ENCODE assay signal across 12 cellular contexts in the genomic region with DNA sequence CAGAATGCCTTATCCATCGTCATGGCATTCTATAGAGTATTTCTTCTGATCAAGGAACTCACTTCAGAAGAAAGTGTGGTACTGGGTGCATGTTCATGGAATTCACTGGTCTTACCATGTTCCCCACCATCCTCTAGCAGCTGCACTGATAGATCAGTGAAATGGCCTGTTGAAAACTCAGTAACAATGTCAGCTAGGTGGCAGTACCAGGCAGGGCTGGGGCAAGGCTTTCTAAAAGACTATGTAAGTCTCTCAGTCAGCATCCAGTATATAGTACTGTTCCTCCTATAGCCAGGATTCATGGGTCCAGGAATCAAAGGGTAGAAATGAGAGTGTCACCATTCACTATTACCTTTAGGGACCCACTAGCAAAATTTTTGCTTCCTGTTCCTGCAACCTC. TPM values are rescaled to one million over a fixed set of nuclear protein-coding genes. Genes with fewer than 3 reads are reported as not detected.
DNase-seq lines count a peak whose midpoint lies in the region; ATAC-seq and TF ChIP-seq lines count a peak whose summit lies in the region.
"Had no signal": no experiment of that assay in that cellular context is flagged by ENCODE, and none has a peak within 500 bp of the region (broad histone marks: within the 10 kb centered on the region; RNA-seq: fewer than 3 reads in every experiment).

No MANE protein-coding gene starts in this region.

- no peaks in the 10 kb centered on the region for H3K9me3 ChIP-seq in A673 (ENCODE audit: low read depth, low read length, poor library complexity, severe bottlenecking)
- H3K9me3 ChIP-seq in HCT116 (ENCODE audit: control insufficient read depth in 1 of 2, insufficient read depth in 1 of 2, low read depth in 1 of 2, low read length in 2 of 2), result no peaks in the 10 kb centered on the region
- H3K9me3 ChIP-seq: neutrophil had no signal

- CTCF ChIA-PET in A673 (lab: Charles Lee) (interaction anchor here (0.6 kb wide), 3 partner anchors 431 to 623 kb away, joined by 3 to 7 read pairs (median 3); no protein-coding TSS in a partner anchor), HCT116 (lab: Charles Lee) (no interaction called here), RWPE1 (lab: Yijun Ruan, JAX) (no interaction called here)
- CTCF ChIA-PET in activated CD8-positive, alpha-beta T cell treated with anti-CD3 and anti-CD28 coated beads for 36 hours (lab: Charles Lee), result interaction anchor here (1.1 kb wide), 1 partner anchor 120 kb away, joined by 6 read pairs; no protein-coding TSS in a partner anchor

- H3K9me2 ChIP-seq in HCT116 (ENCODE audit: insufficient read depth), result no peaks in the 10 kb centered on the region

- in situ Hi-C loops in astrocyte of the spinal cord (cut with HindIII; ENCODE audit: low sequenced_read_pairs), result no loop called here

- BruUV-seq in A673 (replicated peaks; lab: Mats Ljungman, UMichigan) (no TSS peak), HCT116 (replicated peaks; lab: Mats Ljungman, UMichigan) (no TSS peak)

- H3K27me3 Mint-ChIP-seq in activated CD8-positive, alpha-beta T cell treated with anti-CD3 and anti-CD28 coated beads for 36 hours, result peaks cover 1% of the 10 kb centered on the region
- H3K27me3 Mint-ChIP-seq: activated CD4-positive, alpha-beta T cell treated with anti-CD3 and anti-CD28 coated beads, Interleukin-2, amount 10 ng/mL, durations not matched to agents 7 days and 5 days had no signal

- H3K4me2 ChIP-seq in HCT116 (ENCODE audit: low read length), result no peak overlapping the region

- peaks cover 3% of the 10 kb centered on the region for H3K4me1 Mint-ChIP-seq in activated CD8-positive, alpha-beta T cell treated with anti-CD3 and anti-CD28 coated beads for 36 hours (ENCODE audit: low read depth)

- no peak overlapping the region for H3K4me3 Mint-ChIP-seq in activated CD8-positive, alpha-beta T cell treated with anti-CD3 and anti-CD28 coated beads for 36 hours
- H3K4me3 Mint-ChIP-seq: activated CD4-positive, alpha-beta T cell treated with anti-CD3 and anti-CD28 coated beads, Interleukin-2, amount 10 ng/mL, durations not matched to agents 7 days and 5 days had no signal

- H3K79me2 ChIP-seq in HCT116 (ENCODE audit: insufficient read depth, low read length), result no peaks in the 10 kb centered on the region

- H3K4me1 ChIP-seq in A673 (ENCODE audit: insufficient read depth, low read length, poor library complexity, severe bottlenecking), result no peaks in the 10 kb centered on the region
- no peaks in the 10 kb centered on the region for H3K4me1 ChIP-seq in HCT116 (ENCODE audit: control insufficient read depth in 1 of 2, insufficient read depth in 2 of 2, low read length in 2 of 2)

- H3K9ac ChIP-seq in HCT116 (ENCODE audit: low read length), result no peak overlapping the region

- RAD21 ChIA-PET in HCT116 (lab: Charles Lee; ENCODE audit: low non-redundant PET in 1 of 2, low total read pairs in 2 of 2, uncharacterized antibody in 2 of 2, unreplicated experiment in 2 of 2), result no interaction called here

- no peak overlapping the region for H3K27ac Mint-ChIP-seq in activated CD8-positive, alpha-beta T cell treated with anti-CD3 and anti-CD28 coated beads for 36 hours
- H3K27ac Mint-ChIP-seq: activated CD4-positive, alpha-beta T cell treated with anti-CD3 and anti-CD28 coated beads, Interleukin-2, amount 10 ng/mL, durations not matched to agents 7 days and 5 days had no signal

- intact Hi-C loops in A673 (cut with micrococcal nuclease; ENCODE audit: unreplicated experiment), result loop anchor here (5.0 to 10.0 kb wide), 3 partner anchors 117 to 619 kb away; no protein-coding TSS in a partner anchor
- intact Hi-C loops in HCT116 (cut with micrococcal nuclease), result loop anchor here (10.0 kb wide), 1 partner anchor 201 kb away; no protein-coding TSS in a partner anchor
- intact Hi-C loops in activated CD8-positive, alpha-beta T cell treated with anti-CD3 and anti-CD28 coated beads for 36 hours (cut with micrococcal nuclease), result no loop called here

- DNase-seq in A673 (ENCODE audit: low spot score) (peak; percentile 72), HCT116 (ENCODE audit: low read depth, low spot score) (no peak), astrocyte of the spinal cord (ENCODE audit: low read depth, low spot score) (peak; percentile 36), inferior parietal cortex (ENCODE audit: extremely low spot score) (peak; percentile 8), RWPE1 (ENCODE audit: low spot score) (no peak)
- no peak for DNase-seq in activated CD8-positive, alpha-beta T cell treated with anti-CD3 and anti-CD28 coated beads for 36 hours
- DNase-seq: activated CD4-positive, alpha-beta T cell treated with anti-CD3 and anti-CD28 coated beads, Interleukin-2, amount 10 ng/mL, durations not matched to agents 7 days and 5 days; NCI-H1092 had no signal

- no peaks in the 10 kb centered on the region for H3K36me3 Mint-ChIP-seq in activated CD8-positive, alpha-beta T cell treated with anti-CD3 and anti-CD28 coated beads for 36 hours (ENCODE audit: low read depth)

- H3K4me3 ChIP-seq in A673 (ENCODE audit: low read depth, low read length, poor library complexity, severe bottlenecking) (no peak overlapping the region), HCT116 (replicated peaks in 1 of 2; ENCODE audit: low read depth in 1 of 2, low read length in 2 of 2) (no peak overlapping the region), astrocyte of the spinal cord (ENCODE audit: low read depth, low read length) (no peak overlapping the region)

- TF ChIP-seq CTCF in A673 (conservative IDR thresholded peaks at IDR 0.05; ENCODE audit: low read depth, low read length), result peak; percentile 64
- TF ChIP-seq CTCF in HCT116 (IDR thresholded peaks at IDR 0.05 in 2 of 3, conservative IDR thresholded peaks at IDR 0.05 in 1 of 3; ENCODE audit: borderline replicate concordance in 1 of 3, insufficient read depth in 1 of 3, low read depth in 2 of 3, low read length in 2 of 3), result peak; percentile 19 to 27 (median 20); a peak in 4 of 6 replicates
- TF ChIP-seq CTCF in astrocyte of the spinal cord (IDR thresholded peaks at IDR 0.05; ENCODE audit: low read depth, low read length), result peak; percentile 47
- no peak for TF ChIP-seq CTCF in RWPE1 (conservative IDR thresholded peaks at IDR 0.05; ENCODE audit: low read depth)
- no peak for TF ChIP-seq CTCF in activated CD8-positive, alpha-beta T cell treated with anti-CD3 and anti-CD28 coated beads for 36 hours (IDR thresholded peaks at IDR 0.05)

- H3K27ac ChIP-seq in A673 (ENCODE audit: low read depth, low read length, poor library complexity, severe bottlenecking) (no peak overlapping the region), HCT116 (ENCODE audit: low read depth, low read length) (no peak overlapping the region), RWPE1 (no peak overlapping the region)
- H3K27ac ChIP-seq: C4-2B, neutrophil had no signal

- no peak for TF ChIP-seq POLR2A in HCT116 (IDR thresholded peaks at IDR 0.05; ENCODE audit: borderline replicate concordance, extremely low read depth, insufficient read depth, insufficient read length)

- TF ChIP-seq RAD21 in HCT116 (IDR thresholded peaks at IDR 0.05; ENCODE audit: low read depth), result peak; percentile 50

- ATAC-seq in HCT116, result no peak; the same call in 1 of the 2 replicates
- no peak for ATAC-seq in HG03108 (IDR thresholded peaks at IDR 0.05; ENCODE audit: unreplicated experiment)
- no peak for ATAC-seq in activated CD8-positive, alpha-beta T cell treated with anti-CD3 and anti-CD28 coated beads for 36 hours
- no peak for ATAC-seq in GM18517 (IDR thresholded peaks at IDR 0.05; ENCODE audit: unreplicated experiment)

- no peaks in the 10 kb centered on the region for H3K9me3 Mint-ChIP-seq in activated CD8-positive, alpha-beta T cell treated with anti-CD3 and anti-CD28 coated beads for 36 hours
- H3K9me3 Mint-ChIP-seq: activated CD4-positive, alpha-beta T cell treated with anti-CD3 and anti-CD28 coated beads, Interleukin-2, amount 10 ng/mL, durations not matched to agents 7 days and 5 days had no signal

- no peaks in the 10 kb centered on the region for H3K36me3 ChIP-seq in A673 (ENCODE audit: insufficient read depth, low read length, poor library complexity, severe bottlenecking)
- no peaks in the 10 kb centered on the region for H3K36me3 ChIP-seq in HCT116 (ENCODE audit: control insufficient read depth in 1 of 2, insufficient read depth in 2 of 2, low read length in 2 of 2)
- H3K36me3 ChIP-seq: neutrophil had no signal

- no peaks in the 10 kb centered on the region for H3K27me3 ChIP-seq in A673 (replicated peaks; ENCODE audit: insufficient read depth, low read depth, low read length, poor library complexity)
- H3K27me3 ChIP-seq in HCT116 (ENCODE audit: insufficient read depth, low read length), result peaks cover 5% of the 10 kb centered on the region
- H3K27me3 ChIP-seq: neutrophil had no signal

- no peaks in the 10 kb centered on the region for H4K20me1 ChIP-seq in HCT116 (ENCODE audit: insufficient read depth)

- POLR2A ChIA-PET in A673 (lab: Charles Lee; ENCODE audit: low non-redundant PET) (no interaction called here), HCT116 (lab: Charles Lee) (no interaction called here), RWPE1 (lab: Yijun Ruan, JAX; ENCODE audit: low non-redundant PET) (no interaction called here)
- POLR2A ChIA-PET in activated CD8-positive, alpha-beta T cell treated with anti-CD3 and anti-CD28 coated beads for 36 hours (lab: Charles Lee), result no interaction called here

- no peak overlapping the region for H2AFZ ChIP-seq in HCT116 (ENCODE audit: low read depth, low read length, poor library complexity, severe bottlenecking)

TF ChIP-seq in HCT116, 20 proteins besides CTCF, POLR2A, EP300 and RAD21:
- TF ChIP-seq FOSL1 (IDR thresholded peaks at IDR 0.05; ENCODE audit: low read depth) (no peak), CBX3 (IDR thresholded peaks at IDR 0.05; ENCODE audit: low read depth) (no peak)

RNA-seq across cellular contexts. Expression of a gene that starts 15.8 kb away (rescaled TPM):
- total RNA-seq in A673 (2021) (45.1 and 47.4 TPM in 2 replicates), HCT116 (2021; ENCODE audit: unreplicated experiment) (0.12 TPM)
- polyA plus RNA-seq in HCT116 (2012), result 0.54 TPM in 1 of 2 replicates, not detected in the other
- total RNA-seq in activated CD8-positive, alpha-beta T cell treated with anti-CD3 and anti-CD28 coated beads for 36 hours, result not detected
- total RNA-seq: activated CD4-positive, alpha-beta T cell treated with anti-CD3 and anti-CD28 coated beads, Interleukin-2, amount 10 ng/mL, durations not matched to agents 7 days and 5 days had no signal

Comparison
In these comparisons a context has a peak if more than half of its experiments do, and no peak if none do; other contexts are left out.
1. DNase-seq: peak in A673 (single experiment), astrocyte of the spinal cord (single experiment) and inferior parietal cortex (single experiment); none in HCT116 (single experiment), RWPE1 (single experiment) and activated CD8-positive, alpha-beta T cell treated with anti-CD3 and anti-CD28 coated beads for 36 hours (single experiment).
2. CTCF ChIP-seq: peak in A673 (single experiment), HCT116 (3 of 3) and astrocyte of the spinal cord (single experiment); none in RWPE1 (single experiment) and activated CD8-positive, alpha-beta T cell treated with anti-CD3 and anti-CD28 coated beads for 36 hours (single experiment).
3. RNA of a gene that starts 15.8 kb away (total RNA-seq): 45.1 to 47.4 TPM in A673; 0.12 TPM in HCT116 (single experiment) and not detected in activated CD8-positive, alpha-beta T cell treated with anti-CD3 and anti-CD28 coated beads for 36 hours; every median in the first group is over 10 times any median in the second.
4. CTCF ChIA-PET loops: an anchor here in A673 (0.6 kb wide) and activated CD8-positive, alpha-beta T cell treated with anti-CD3 and anti-CD28 coated beads for 36 hours (1.1 kb wide); none called in HCT116 and RWPE1.